ENCODE assay signal across 18 cellular contexts in the genomic region with DNA sequence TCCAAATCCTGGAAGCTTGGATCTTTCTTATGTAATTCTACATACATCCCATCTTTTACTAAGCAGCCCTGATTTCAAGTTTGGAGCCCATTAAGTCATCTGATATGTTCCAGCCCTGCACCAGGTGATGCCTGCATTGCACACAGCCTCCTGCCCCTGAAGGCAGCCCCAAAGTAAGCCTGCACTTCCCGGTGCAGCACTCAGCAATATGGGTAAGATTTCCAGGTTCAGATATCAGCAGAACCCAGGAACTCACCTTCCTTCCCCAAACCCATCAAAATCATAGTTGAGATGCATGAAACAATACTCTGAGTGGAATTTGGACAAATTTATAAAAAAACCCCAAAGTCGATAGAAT. TPM values are rescaled to one million over a fixed set of nuclear protein-coding genes. Genes with fewer than 3 reads are reported as not detected.
A peak's percentile ranks its signal among the peaks of the same experiment; 100 is the strongest.
DNase-seq lines count a peak whose midpoint lies in the region; ATAC-seq, FAIRE-seq and TF ChIP-seq lines count a peak whose summit lies in the region.
"Had no signal": no experiment of that assay in that cellular context is flagged by ENCODE, and none has a peak within 500 bp of the region (broad histone marks: within the 10 kb centered on the region; RNA-seq: fewer than 3 reads in every experiment).

No MANE protein-coding gene starts in this region.

- TF ChIP-seq CTCF in A549 (IDR thresholded peaks at IDR 0.05) (no peak), right lobe of liver (IDR thresholded peaks at IDR 0.05) (no peak), smooth muscle cell (IDR thresholded peaks at IDR 0.05; ENCODE audit: borderline replicate concordance, insufficient read depth, poor library complexity, severe bottlenecking) (no peak)

- H3F3A ChIP-seq in smooth muscle cell (ENCODE audit: low read depth), result no peaks in the 10 kb centered on the region

- CTCF ChIA-PET in A549 (lab: Yijun Ruan, JAX), result interaction anchor here (0.6 to 1.6 kb wide), 3 partner anchors 10 to 148 kb away, joined by 3 to 7 read pairs (median 3); no protein-coding TSS in a partner anchor

- peak overlapping the region; percentile 64 for H3K4me2 ChIP-seq in A549
- no peak overlapping the region for H3K4me2 ChIP-seq in smooth muscle cell
- H3K4me2 ChIP-seq: BLaER1 had no signal

- POLR2A ChIA-PET in A549 (lab: Yijun Ruan, JAX), result no interaction called here

- H3K4me1 ChIP-seq in A549, result peaks cover 18% of the 10 kb centered on the region
- H3K4me1 ChIP-seq in duodenal mucosa (ENCODE audit: control insufficient read depth in 1 of 2, insufficient read depth in 2 of 2, low read length in 2 of 2), result peaks cover 21 to 42% of the 10 kb centered on the region in 2 donors
- peaks cover 0 to 40% (median 10%) of the 10 kb centered on the region in 4 donors for H3K4me1 ChIP-seq in right lobe of liver
- no peaks in the 10 kb centered on the region for H3K4me1 ChIP-seq in smooth muscle cell (ENCODE audit: low read depth)
- H3K4me1 ChIP-seq: BLaER1, SJCRH30 had no signal

- H3K4me3 ChIP-seq in A549 (no peak overlapping the region), duodenal mucosa (ENCODE audit: low read depth in 1 of 2, low read length in 2 of 2) (peak overlapping the region; percentile 82 to 93), right lobe of liver (peak overlapping the region in 2 of 3 donors; percentile 49 to 50), smooth muscle cell (peak overlapping the region; percentile 13)
- H3K4me3 ChIP-seq: BLaER1, K562, SJCRH30 had no signal

- peak overlapping the region in 1 of 2 donors; percentile 39 for H3K9ac ChIP-seq in duodenal mucosa (ENCODE audit: low read depth in 1 of 2, low read length in 2 of 2)
- no peak overlapping the region for H3K9ac ChIP-seq in smooth muscle cell (ENCODE audit: low read depth)
- H3K9ac ChIP-seq: BLaER1 had no signal

- no peak for DNase-seq in A549 (ENCODE audit: low read depth in 1 of 2, low spot score in 1 of 2)
- DNase-seq in right lobe of liver, result no peak
- DNase-seq in smooth muscle cell (lab: John Stamatoyannopoulos, UW; ENCODE audit: unreplicated experiment), result no peak
- DNase-seq in caudate nucleus (lab: John Stamatoyannopoulos, UW), result no peak
- DNase-seq in NCI-H510A treated with DMSO at 0.1 percent for 48 hours (lab: John Stamatoyannopoulos, UW), result no peak
- DNase-seq: CD4-positive, alpha-beta memory T cell; DMS79; NCI-H1105 treated with DMSO at 0.1 percent for 48 hours; NCI-H1694 treated with DMSO at 0.1 percent for 48 hours; NCI-H345; NCI-H526; SJCRH30 had no signal

- no peak for TF ChIP-seq RAD21 in A549 (conservative IDR thresholded peaks at IDR 0.05 in 1 of 2, IDR thresholded peaks at IDR 0.05 in 1 of 2)

- H3K79me2 ChIP-seq in smooth muscle cell (ENCODE audit: low read depth), result no peaks in the 10 kb centered on the region

- no peaks in the 10 kb centered on the region for H4K20me1 ChIP-seq in smooth muscle cell (ENCODE audit: low read depth)
- H4K20me1 ChIP-seq: BLaER1 had no signal

- 65% methylated on average over 2 of the region's 2 CpGs for whole genome bisulfite sequencing in A549 (ENCODE audit: missing lambda C conversion rate)
- WGBS in right lobe of liver (ENCODE audit: insufficient coverage, low coverage, low lambda C conversion rate, missing lambda C conversion rate), result 51% methylated on average over 2 of the region's 2 CpGs
- 79% methylated on average over 2 of the region's 2 CpGs for WGBS in smooth muscle cell (ENCODE audit: low lambda C conversion rate)

- H3K27me3 ChIP-seq in duodenal mucosa (ENCODE audit: control insufficient read depth in 1 of 2, insufficient read depth in 2 of 2, low read length in 2 of 2) (no peaks in the 10 kb centered on the region), right lobe of liver (no peaks in the 10 kb centered on the region), smooth muscle cell (ENCODE audit: low read depth) (peaks cover 22% of the 10 kb centered on the region)
- H3K27me3 ChIP-seq: BLaER1, SJCRH30 had no signal

- ATAC-seq in A549 (peak; percentile 26 to 60; a peak in 3 of 6 replicates), right lobe of liver (peak; percentile 14 to 30 (median 15)), GM18870 (IDR thresholded peaks at IDR 0.05; ENCODE audit: unreplicated experiment) (no peak)
- ATAC-seq: K562 had no signal

- intact Hi-C loops in right lobe of liver (cut with DNase I), result no loop called here

- no peaks in the 10 kb centered on the region for H3K36me3 ChIP-seq in duodenal mucosa (ENCODE audit: control insufficient read depth in 1 of 2, insufficient read depth in 2 of 2, low read length in 2 of 2)
- H3K36me3 ChIP-seq in right lobe of liver, result no peaks in the 10 kb centered on the region
- H3K36me3 ChIP-seq in smooth muscle cell (ENCODE audit: low read depth), result no peaks in the 10 kb centered on the region
- H3K36me3 ChIP-seq: BLaER1, SJCRH30 had no signal

- H3K27ac ChIP-seq in A549 (peak overlapping the region; percentile 32 to 70; a peak in 4 of 6 replicates), duodenal mucosa (ENCODE audit: low read depth, low read length) (no peak overlapping the region), right lobe of liver (peak overlapping the region in 2 of 3 donors; percentile 45 to 80), smooth muscle cell (ENCODE audit: low read depth) (no peak overlapping the region), caudate nucleus (ENCODE audit: low read depth, low read length) (no peak overlapping the region)
- H3K27ac ChIP-seq: BLaER1, SJCRH30 had no signal

- no peak overlapping the region for H2AFZ ChIP-seq in smooth muscle cell (ENCODE audit: low read depth)

- TF ChIP-seq POLR2A in A549 (IDR thresholded peaks at IDR 0.05; ENCODE audit: low read length) (no peak), right lobe of liver (IDR thresholded peaks at IDR 0.05) (no peak)

- TF ChIP-seq EP300 in A549 (IDR thresholded peaks at IDR 0.05), result no peak

- H3K9me3 ChIP-seq in A549 (no peaks in the 10 kb centered on the region), duodenal mucosa (ENCODE audit: control insufficient read depth in 1 of 2, low read length in 2 of 2) (no peaks in the 10 kb centered on the region), right lobe of liver (no peaks in the 10 kb centered on the region), smooth muscle cell (replicated peaks; ENCODE audit: low read depth) (no peaks in the 10 kb centered on the region)
- H3K9me3 ChIP-seq: BLaER1, SJCRH30 had no signal

- no peak for FAIRE-seq in A549 (lab: Jason Lieb, UNC)
- FAIRE-seq: K562 had no signal

TF ChIP-seq in A549, 52 proteins besides CTCF, POLR2A, EP300 and RAD21:
- TF ChIP-seq, protein P1, sequence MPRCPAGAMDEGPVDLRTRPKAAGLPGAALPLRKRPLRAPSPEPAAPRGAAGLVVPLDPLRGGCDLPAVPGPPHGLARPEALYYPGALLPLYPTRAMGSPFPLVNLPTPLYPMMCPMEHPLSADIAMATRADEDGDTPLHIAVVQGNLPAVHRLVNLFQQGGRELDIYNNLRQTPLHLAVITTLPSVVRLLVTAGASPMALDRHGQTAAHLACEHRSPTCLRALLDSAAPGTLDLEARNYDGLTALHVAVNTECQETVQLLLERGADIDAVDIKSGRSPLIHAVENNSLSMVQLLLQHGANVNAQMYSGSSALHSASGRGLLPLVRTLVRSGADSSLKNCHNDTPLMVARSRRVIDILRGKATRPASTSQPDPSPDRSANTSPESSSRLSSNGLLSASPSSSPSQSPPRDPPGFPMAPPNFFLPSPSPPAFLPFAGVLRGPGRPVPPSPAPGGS (IDR thresholded peaks at IDR 0.05), result no peak
- no peak for TF ChIP-seq RCOR1 (IDR thresholded peaks at IDR 0.05; ENCODE audit: low read depth, low read length)
- TF ChIP-seq RFX5 (IDR thresholded peaks at IDR 0.05), result no peak
- no peak for TF ChIP-seq FOSL2 (IDR thresholded peaks at IDR 0.05)
- TF ChIP-seq FOSL2 (CRISPR knock-in tag; IDR thresholded peaks at IDR 0.05), result no peak
- TF ChIP-seq RARB (CRISPR knock-in tag; IDR thresholded peaks at IDR 0.05), result no peak
- TF ChIP-seq NFE2L2 (conservative IDR thresholded peaks at IDR 0.05; ENCODE audit: low read length), result no peak

RNA-seq across cellular contexts. Expression of a gene that starts 0.3 kb away (rescaled TPM):
- polyA plus RNA-seq in A549 (2011; rRNA removed), result 2.2 and 2.8 TPM in 2 replicates
- polyA plus RNA-seq in A549 (2012; cell fraction: cytosol; rRNA removed), result 1.3 and 1.7 TPM in 2 replicates
- 1.1 and 1.6 TPM in 2 replicates for polyA plus RNA-seq in A549 (2012; cell fraction: nucleus; rRNA removed)
- 1.0 to 2.1 TPM (median 1.3 TPM) in 3 replicates for polyA plus RNA-seq in A549 (2017; fragmentation: RNase III; extraction: RNeasy Plus Mini Kit Qiagen cat#74134 plus additional on column Dnase treatment)
- 0.79 and 1.0 TPM in 2 replicates for polyA minus RNA-seq in A549 (2011; rRNA and poly(A)+ RNA removed)
- total RNA-seq in right lobe of liver, result 10 to 100 TPM; 37.9 to 75.7 (median 45.2) TPM
- not detected in 2 replicates for total RNA-seq in smooth muscle cell
- polyA plus RNA-seq in smooth muscle cell, result not detected in 2 replicates
- total RNA-seq: A673; CD4-positive, alpha-beta memory T cell; H4; K562; SJCRH30 had no signal
- polyA plus RNA-seq: CD4-positive, alpha-beta memory T cell; K562 had no signal

Comparison
In these comparisons a context has a peak if more than half of its experiments do, and no peak if none do; other contexts are left out.
1. H3K27ac ChIP-seq: peak in A549 (2 of 2) and right lobe of liver (2 of 3); none in duodenal mucosa (single experiment), smooth muscle cell (single experiment) and caudate nucleus (single experiment).
2. RNA of a gene that starts 0.3 kb away (total RNA-seq): 37.9 to 75.7 TPM in right lobe of liver; not detected in smooth muscle cell; every median in the first group is over 10 times any median in the second.